17 cellular contexts compared by ENCODE assay signal in the genomic region with DNA sequence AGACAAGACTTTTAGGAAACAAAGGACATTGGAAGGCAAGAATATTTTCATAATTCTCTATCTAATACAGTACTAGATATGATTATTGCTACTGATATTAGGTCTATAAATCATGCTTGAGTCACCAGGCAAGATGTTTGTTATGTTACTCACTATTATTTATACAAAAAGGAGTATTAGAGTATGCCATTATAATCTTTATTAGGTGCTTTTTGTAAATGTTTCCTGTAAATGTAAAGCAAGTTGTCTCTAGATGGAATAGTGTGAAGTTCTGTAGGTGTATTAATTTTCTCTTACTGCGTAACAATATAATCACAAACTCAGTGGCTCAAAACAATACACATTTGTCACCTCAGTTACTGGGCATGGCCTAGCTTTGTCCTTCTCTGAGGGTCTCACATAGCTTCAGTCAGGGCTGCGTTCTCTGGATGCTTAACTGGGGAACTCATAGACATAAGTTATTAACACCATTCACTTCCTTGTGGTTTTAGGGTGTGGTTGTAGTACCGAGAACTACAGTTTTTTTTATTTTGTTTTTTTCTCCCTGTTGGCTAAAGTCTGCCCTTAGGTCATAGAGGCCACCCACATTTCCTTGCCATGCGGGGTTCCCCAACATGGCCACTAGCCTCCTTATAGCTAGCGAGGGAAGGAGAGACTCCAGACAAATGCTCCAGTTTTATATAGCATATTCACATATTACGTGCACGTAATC. TPM values are rescaled to one million over a fixed set of nuclear protein-coding genes. Genes with fewer than 3 reads are reported as not detected.
DNase-seq lines count a peak whose midpoint lies in the region; ATAC-seq, FAIRE-seq and TF ChIP-seq lines count a peak whose summit lies in the region.
"Had no signal": no experiment of that assay in that cellular context is flagged by ENCODE, and none has a peak within 500 bp of the region (broad histone marks: within the 10 kb centered on the region; RNA-seq: fewer than 3 reads in every experiment).

No MANE protein-coding gene starts in this region.

- no peak for TF ChIP-seq RAD21 in A549 (conservative IDR thresholded peaks at IDR 0.05 in 1 of 2, IDR thresholded peaks at IDR 0.05 in 1 of 2)

- H3F3A ChIP-seq in PC-3 (ENCODE audit: low read length, unreplicated experiment) = peaks cover 10% of the 10 kb centered on the region

- H3K9ac ChIP-seq in PC-3 (ENCODE audit: low read length) = peak overlapping the region; percentile 41

- H3K4me2 ChIP-seq in A549 (peak overlapping the region; percentile 68), PC-3 (ENCODE audit: low read length) (peak overlapping the region; percentile 79)

- no peaks in the 10 kb centered on the region for H3K27me3 ChIP-seq in PC-3 (ENCODE audit: low read length)
- H3K27me3 ChIP-seq in esophagus (ENCODE audit: control insufficient read depth in 1 of 2, insufficient read depth in 2 of 2, low read length in 2 of 2) = no peaks in the 10 kb centered on the region
- H3K27me3 ChIP-seq in body of pancreas = no peaks in the 10 kb centered on the region
- H3K27me3 ChIP-seq: sigmoid colon had no signal

- H2AFZ ChIP-seq in PC-3 (ENCODE audit: low read length) = peak overlapping the region; percentile 26; the same call in 1 of the 2 replicates

- H3K9me3 ChIP-seq in A549 (no peaks in the 10 kb centered on the region), PC-3 (ENCODE audit: low read length) (no peaks in the 10 kb centered on the region), esophagus (ENCODE audit: control insufficient read depth in 2 of 2, insufficient read depth in 1 of 2, low read depth in 1 of 2, low read length in 1 of 2) (no peaks in the 10 kb centered on the region), body of pancreas (no peaks in the 10 kb centered on the region)
- H3K9me3 ChIP-seq: HAP-1, sigmoid colon had no signal

- peak in 1 of 2 experiments; percentile 63; a peak in 3 of 6 replicates for ATAC-seq in A549
- ATAC-seq in PC-3 = peak; percentile 71
- no peak for ATAC-seq in body of pancreas
- no peak for ATAC-seq in GM18511 (IDR thresholded peaks at IDR 0.05; ENCODE audit: unreplicated experiment)
- ATAC-seq: activated naive CD4-positive, alpha-beta T cell treated with anti-CD3 and anti-CD28 coated beads, Interleukin-2, amount 50 U/mL, for 72 hours; left lobe of liver had no signal

- TF ChIP-seq CTCF in A549 (IDR thresholded peaks at IDR 0.05) (no peak), PC-3 (conservative IDR thresholded peaks at IDR 0.05; ENCODE audit: low read depth, low read length) (no peak), body of pancreas (IDR thresholded peaks at IDR 0.05) (no peak)

- POLR2A ChIA-PET in A549 (lab: Yijun Ruan, JAX) (no interaction called here), PC-3 (lab: Charles Lee; ENCODE audit: unreplicated experiment) (interaction anchor here (0.7 kb wide), 1 partner anchor 16 kb away, joined by 3 read pairs; no protein-coding TSS in a partner anchor)

- WGBS in A549 (ENCODE audit: missing lambda C conversion rate) = 48% methylated on average over 7 of the region's 7 CpGs
- 64 to 67% methylated on average over 7 of the region's 7 CpGs for WGBS in esophagus, 2 donors
- WGBS in body of pancreas, 2 donors = 74 to 84% methylated on average over 7 of the region's 7 CpGs

- no peak overlapping the region for H3K4me3 ChIP-seq in A549
- peak overlapping the region; percentile 39 for H3K4me3 ChIP-seq in PC-3 (ENCODE audit: low read length)
- H3K4me3 ChIP-seq in esophagus (ENCODE audit: low read depth in 1 of 2, low read length in 2 of 2) = no peak overlapping the region
- no peak overlapping the region for H3K4me3 ChIP-seq in body of pancreas
- H3K4me3 ChIP-seq: HAP-1, sigmoid colon had no signal

- no peaks in the 10 kb centered on the region for H3K36me3 ChIP-seq in PC-3 (ENCODE audit: low read depth, low read length)
- H3K36me3 ChIP-seq in esophagus (ENCODE audit: control insufficient read depth in 2 of 2, insufficient read depth in 2 of 2, low read length in 1 of 2) = no peaks in the 10 kb centered on the region
- no peaks in the 10 kb centered on the region for H3K36me3 ChIP-seq in body of pancreas (replicated peaks in 1 of 2; ENCODE audit: insufficient read depth in 1 of 2, low read depth in 2 of 2)
- H3K36me3 ChIP-seq: HAP-1, sigmoid colon had no signal

- H3K9me2 ChIP-seq in PC-3 (replicated peaks; ENCODE audit: low read length) = no peaks in the 10 kb centered on the region

- H3K27ac ChIP-seq in A549 (peak overlapping the region; percentile 63 to 77), PC-3 (ENCODE audit: low read length) (peak overlapping the region; percentile 92), esophagus (ENCODE audit: low read depth in 2 of 2, low read length in 1 of 2) (peak overlapping the region; percentile 40 to 41), body of pancreas (peak overlapping the region in 1 of 4 donors; percentile 43)
- H3K27ac ChIP-seq: sigmoid colon had no signal

- FAIRE-seq in A549 (lab: Jason Lieb, UNC) (no peak), GM19239 (lab: Jason Lieb, UNC) (peak; percentile 57)

- H3K4me1 ChIP-seq in A549 (peaks cover 53% of the 10 kb centered on the region), PC-3 (ENCODE audit: insufficient read depth, low read length) (peaks cover 44% of the 10 kb centered on the region), esophagus (ENCODE audit: control insufficient read depth in 2 of 2, insufficient read depth in 2 of 2, low read length in 1 of 2) (peaks cover 0 to 2% of the 10 kb centered on the region in 2 donors), body of pancreas (peaks cover 40% of the 10 kb centered on the region)
- H3K4me1 ChIP-seq: HAP-1 had no signal

- no TSS peak for BruUV-seq in PC-3 (replicated peaks; lab: Mats Ljungman, UMichigan)

- CTCF ChIA-PET in A549 (lab: Yijun Ruan, JAX) (interaction anchor here (1.3 to 1.7 kb wide), 2 partner anchors 16 to 233 kb away, joined by 3 read pairs; no protein-coding TSS in a partner anchor), PC-3 (lab: Charles Lee) (no interaction called here)

- H3K79me2 ChIP-seq in PC-3 (ENCODE audit: low read length) = no peaks in the 10 kb centered on the region

- TF ChIP-seq POLR2A in A549 (IDR thresholded peaks at IDR 0.05; ENCODE audit: low read length) (no peak), body of pancreas (IDR thresholded peaks at IDR 0.05) (no peak)

- DNase-seq in A549 (ENCODE audit: low read depth in 1 of 2, low spot score in 1 of 2) = no peak
- DNase-seq in GM19239 (ENCODE audit: insufficient read length, low spot score) = no peak
- peak; percentile 76 for DNase-seq in PC-3
- DNase-seq in body of pancreas = no peak
- no peak for DNase-seq in NCI-H2107 (lab: John Stamatoyannopoulos, UW)
- no peak for DNase-seq in hippocampal formation (lab: John Stamatoyannopoulos, UW)
- DNase-seq: DMS79 treated with DMSO at 0.1 percent for 48 hours; NCI-H1417; NCI-H510A treated with DMSO at 0.1 percent for 48 hours; stimulated activated naive CD4-positive, alpha-beta T cell treated with Interleukin-2 at 50 U/mL for 16 hours; T1000 had no signal

- intact Hi-C loops in PC-3 (cut with micrococcal nuclease) (loop anchor here (5.0 kb wide), 1 partner anchor 215 kb away; no protein-coding TSS in a partner anchor), body of pancreas (cut with DNase I) (no loop called here)

- no peak for TF ChIP-seq EP300 in A549 (IDR thresholded peaks at IDR 0.05)

- H4K20me1 ChIP-seq in PC-3 (ENCODE audit: low read length) = no peaks in the 10 kb centered on the region

TF ChIP-seq in A549, 52 proteins besides CTCF, POLR2A, EP300 and RAD21 (continues in another document):
- no peak for TF ChIP-seq FOXS1 (CRISPR knock-in tag; IDR thresholded peaks at IDR 0.05)
- no peak for TF ChIP-seq NPAS2 (CRISPR knock-in tag; IDR thresholded peaks at IDR 0.05; ENCODE audit: borderline replicate concordance)
- TF ChIP-seq, protein P1, sequence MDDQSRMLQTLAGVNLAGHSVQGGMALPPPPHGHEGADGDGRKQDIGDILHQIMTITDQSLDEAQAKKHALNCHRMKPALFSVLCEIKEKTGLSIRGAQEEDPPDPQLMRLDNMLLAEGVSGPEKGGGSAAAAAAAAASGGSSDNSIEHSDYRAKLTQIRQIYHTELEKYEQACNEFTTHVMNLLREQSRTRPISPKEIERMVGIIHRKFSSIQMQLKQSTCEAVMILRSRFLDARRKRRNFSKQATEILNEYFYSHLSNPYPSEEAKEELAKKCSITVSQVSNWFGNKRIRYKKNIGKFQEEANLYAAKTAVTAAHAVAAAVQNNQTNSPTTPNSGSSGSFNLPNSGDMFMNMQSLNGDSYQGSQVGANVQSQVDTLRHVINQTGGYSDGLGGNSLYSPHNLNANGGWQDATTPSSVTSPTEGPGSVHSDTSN (IDR thresholded peaks at IDR 0.05) = no peak
- TF ChIP-seq, protein P2, sequence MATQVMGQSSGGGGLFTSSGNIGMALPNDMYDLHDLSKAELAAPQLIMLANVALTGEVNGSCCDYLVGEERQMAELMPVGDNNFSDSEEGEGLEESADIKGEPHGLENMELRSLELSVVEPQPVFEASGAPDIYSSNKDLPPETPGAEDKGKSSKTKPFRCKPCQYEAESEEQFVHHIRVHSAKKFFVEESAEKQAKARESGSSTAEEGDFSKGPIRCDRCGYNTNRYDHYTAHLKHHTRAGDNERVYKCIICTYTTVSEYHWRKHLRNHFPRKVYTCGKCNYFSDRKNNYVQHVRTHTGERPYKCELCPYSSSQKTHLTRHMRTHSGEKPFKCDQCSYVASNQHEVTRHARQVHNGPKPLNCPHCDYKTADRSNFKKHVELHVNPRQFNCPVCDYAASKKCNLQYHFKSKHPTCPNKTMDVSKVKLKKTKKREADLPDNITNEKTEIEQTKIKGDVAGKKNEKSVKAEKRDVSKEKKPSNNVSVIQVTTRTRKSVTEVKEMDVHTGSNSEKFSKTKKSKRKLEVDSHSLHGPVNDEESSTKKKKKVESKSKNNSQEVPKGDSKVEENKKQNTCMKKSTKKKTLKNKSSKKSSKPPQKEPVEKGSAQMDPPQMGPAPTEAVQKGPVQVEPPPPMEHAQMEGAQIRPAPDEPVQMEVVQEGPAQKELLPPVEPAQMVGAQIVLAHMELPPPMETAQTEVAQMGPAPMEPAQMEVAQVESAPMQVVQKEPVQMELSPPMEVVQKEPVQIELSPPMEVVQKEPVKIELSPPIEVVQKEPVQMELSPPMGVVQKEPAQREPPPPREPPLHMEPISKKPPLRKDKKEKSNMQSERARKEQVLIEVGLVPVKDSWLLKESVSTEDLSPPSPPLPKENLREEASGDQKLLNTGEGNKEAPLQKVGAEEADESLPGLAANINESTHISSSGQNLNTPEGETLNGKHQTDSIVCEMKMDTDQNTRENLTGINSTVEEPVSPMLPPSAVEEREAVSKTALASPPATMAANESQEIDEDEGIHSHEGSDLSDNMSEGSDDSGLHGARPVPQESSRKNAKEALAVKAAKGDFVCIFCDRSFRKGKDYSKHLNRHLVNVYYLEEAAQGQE (IDR thresholded peaks at IDR 0.05) = no peak
- no peak for TF ChIP-seq PHF8 (IDR thresholded peaks at IDR 0.05; ENCODE audit: borderline replicate concordance, low read depth)

RNA-seq across cellular contexts. Expression of a gene that starts 20.3 kb away (rescaled TPM):
- polyA plus RNA-seq in A549 (2011; rRNA removed) (19.9 and 23.2 TPM in 2 replicates), A549 (2017; fragmentation: RNase III; extraction: RNeasy Plus Mini Kit Qiagen cat#74134 plus additional on column Dnase treatment) (15.8 to 16.3 TPM (median 15.9 TPM) in 3 replicates), esophagus (10 to 100 TPM; 14.7 to 25.5 TPM)
- polyA plus RNA-seq in A549 (2012; cell fraction: cytosol; rRNA removed) = 6.5 and 6.9 TPM in 2 replicates
- 1.4 and 2.1 TPM in 2 replicates for polyA plus RNA-seq in A549 (2012; cell fraction: nucleus; rRNA removed)
- polyA minus RNA-seq in A549 (2011; rRNA and poly(A)+ RNA removed) = 14.9 and 16.2 TPM in 2 replicates
- total RNA-seq in PC-3 (2014; rRNA removed) (24.0 and 24.4 TPM in 2 replicates), body of pancreas (10 to 100 TPM; 20.0 to 27.4 TPM)
